8 cellular contexts compared by ENCODE assay signal in the genomic region with DNA sequence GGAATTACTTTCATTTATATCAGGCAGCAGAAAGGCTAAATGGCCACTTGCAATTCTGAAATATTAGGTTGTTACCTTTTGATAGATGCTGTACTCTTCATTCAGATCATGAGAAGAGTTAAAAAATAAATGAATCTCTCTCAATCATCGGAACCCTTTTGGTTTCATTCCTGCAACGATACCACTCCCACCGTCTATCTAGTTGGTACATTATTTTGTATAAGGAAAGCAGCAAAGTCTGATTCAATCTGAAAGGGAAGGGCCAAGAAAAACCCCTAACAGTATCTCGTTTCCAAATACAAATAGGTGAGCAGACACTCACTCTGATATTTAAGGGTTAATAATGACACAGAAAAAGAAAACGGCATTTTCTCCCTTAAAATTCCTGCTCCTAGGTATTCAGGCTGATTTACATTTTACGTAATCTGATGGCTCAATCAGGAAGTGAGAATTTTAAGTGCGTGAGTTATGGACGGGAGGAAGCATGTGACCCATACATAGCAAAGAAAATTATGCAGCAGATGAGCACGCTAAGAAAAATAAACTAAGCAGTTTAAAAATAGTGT.
DNase-seq lines count a peak whose midpoint lies in the region; ATAC-seq and TF ChIP-seq lines count a peak whose summit lies in the region.

No MANE protein-coding gene starts in this region.

- TF ChIP-seq CTCF in AG04449 (IDR thresholded peaks at IDR 0.05; ENCODE audit: insufficient read depth, low read length, missing control alignments) = no peak

- peak overlapping the region; percentile 21 for H3K4me3 ChIP-seq in AG04449 (ENCODE audit: low read depth, low read length)

- H3K36me3 Mint-ChIP-seq in activated T-helper 1 cell treated with anti-CD3 and anti-CD28 coated beads, Interleukin-12 subunit alpha, Interleukin-12 subunit beta, Interleukin-2, Interleukin-4 antibody, amounts not matched to agents 30 ng/mL and 10 ng/mL and 1 ng/mL, durations not matched to agents 14 hours and 24 hours and 36 hours (ENCODE audit: low read depth) = peaks cover 56% of the 10 kb centered on the region
- H3K36me3 Mint-ChIP-seq in stimulated activated memory B cell treated with anti-CD40 and anti-IgM and Interleukin-4, amounts not matched to agents 10 μg/mL and 1 μg/mL and 100 μg/mL, for 72 hours = peaks cover 42% of the 10 kb centered on the region

- DNase-seq in AG04449 (ENCODE audit: low read depth, low spot score) = peak; percentile 68
- DNase-seq in activated T-helper 1 cell treated with anti-CD3 and anti-CD28 coated beads, Interleukin-12 subunit alpha, Interleukin-12 subunit beta, Interleukin-2, Interleukin-4 antibody, amounts not matched to agents 30 ng/mL and 10 ng/mL and 1 ng/mL, durations not matched to agents 14 hours and 24 hours and 36 hours (ENCODE audit: low spot score) = no peak
- no peak for DNase-seq in left ventricle myocardium superior
- no peak for DNase-seq in NCI-H1105 treated with DMSO at 0.1 percent for 48 hours (lab: John Stamatoyannopoulos, UW)
- no peak for DNase-seq in midbrain (lab: John Stamatoyannopoulos, UW)

- no peaks in the 10 kb centered on the region for H3K27me3 Mint-ChIP-seq in activated T-helper 1 cell treated with anti-CD3 and anti-CD28 coated beads, Interleukin-12 subunit alpha, Interleukin-12 subunit beta, Interleukin-2, Interleukin-4 antibody, amounts not matched to agents 30 ng/mL and 10 ng/mL and 1 ng/mL, durations not matched to agents 14 hours and 24 hours and 36 hours (ENCODE audit: insufficient read depth)
- no peaks in the 10 kb centered on the region for H3K27me3 Mint-ChIP-seq in stimulated activated memory B cell treated with anti-CD40 and anti-IgM and Interleukin-4, amounts not matched to agents 10 μg/mL and 1 μg/mL and 100 μg/mL, for 72 hours

- intact Hi-C loops in activated T-helper 1 cell treated with anti-CD3 and anti-CD28 coated beads, Interleukin-12 subunit alpha, Interleukin-12 subunit beta, Interleukin-2, Interleukin-4 antibody, amounts not matched to agents 30 ng/mL and 10 ng/mL and 1 ng/mL, durations not matched to agents 14 hours and 24 hours and 36 hours (cut with micrococcal nuclease) = loop anchor here (1.0 to 10.0 kb wide), 6 partner anchors 17 to 66 kb away; no protein-coding TSS in a partner anchor
- intact Hi-C loops in left ventricle myocardium superior (cut with micrococcal nuclease) = no loop called here

- H3K27ac Mint-ChIP-seq in activated T-helper 1 cell treated with anti-CD3 and anti-CD28 coated beads, Interleukin-12 subunit alpha, Interleukin-12 subunit beta, Interleukin-2, Interleukin-4 antibody, amounts not matched to agents 30 ng/mL and 10 ng/mL and 1 ng/mL, durations not matched to agents 14 hours and 24 hours and 36 hours = peak overlapping the region; percentile 63
- H3K27ac Mint-ChIP-seq in stimulated activated memory B cell treated with anti-CD40 and anti-IgM and Interleukin-4, amounts not matched to agents 10 μg/mL and 1 μg/mL and 100 μg/mL, for 72 hours = peak overlapping the region; percentile 84

- POLR2A ChIA-PET in AG04449 (lab: Yijun Ruan, JAX) = interaction anchor here (1.6 kb wide), 1 partner anchor 40 kb away, joined by 6 read pairs; no protein-coding TSS in a partner anchor

- peak overlapping the region; percentile 65 for H3K4me3 Mint-ChIP-seq in activated T-helper 1 cell treated with anti-CD3 and anti-CD28 coated beads, Interleukin-12 subunit alpha, Interleukin-12 subunit beta, Interleukin-2, Interleukin-4 antibody, amounts not matched to agents 30 ng/mL and 10 ng/mL and 1 ng/mL, durations not matched to agents 14 hours and 24 hours and 36 hours
- peak overlapping the region; percentile 64 for H3K4me3 Mint-ChIP-seq in stimulated activated memory B cell treated with anti-CD40 and anti-IgM and Interleukin-4, amounts not matched to agents 10 μg/mL and 1 μg/mL and 100 μg/mL, for 72 hours

- CTCF ChIA-PET in AG04449 (lab: Yijun Ruan, JAX) = interaction anchor here (1.1 to 8.2 kb wide), 3 partner anchors 16 to 97 kb away, joined by 3 to 76 read pairs (median 6); no protein-coding TSS in a partner anchor

- H3K4me1 Mint-ChIP-seq in activated T-helper 1 cell treated with anti-CD3 and anti-CD28 coated beads, Interleukin-12 subunit alpha, Interleukin-12 subunit beta, Interleukin-2, Interleukin-4 antibody, amounts not matched to agents 30 ng/mL and 10 ng/mL and 1 ng/mL, durations not matched to agents 14 hours and 24 hours and 36 hours (ENCODE audit: low read depth) = peaks cover 99% of the 10 kb centered on the region
- peaks cover 90% of the 10 kb centered on the region for H3K4me1 Mint-ChIP-seq in stimulated activated memory B cell treated with anti-CD40 and anti-IgM and Interleukin-4, amounts not matched to agents 10 μg/mL and 1 μg/mL and 100 μg/mL, for 72 hours

- H3K9me3 Mint-ChIP-seq in activated T-helper 1 cell treated with anti-CD3 and anti-CD28 coated beads, Interleukin-12 subunit alpha, Interleukin-12 subunit beta, Interleukin-2, Interleukin-4 antibody, amounts not matched to agents 30 ng/mL and 10 ng/mL and 1 ng/mL, durations not matched to agents 14 hours and 24 hours and 36 hours = no peaks in the 10 kb centered on the region
- no peaks in the 10 kb centered on the region for H3K9me3 Mint-ChIP-seq in stimulated activated memory B cell treated with anti-CD40 and anti-IgM and Interleukin-4, amounts not matched to agents 10 μg/mL and 1 μg/mL and 100 μg/mL, for 72 hours

- ATAC-seq in HG03571 (IDR thresholded peaks at IDR 0.05; ENCODE audit: unreplicated experiment) (peak; percentile 43), left ventricle myocardium superior (peak; percentile 29), GM18873 (IDR thresholded peaks at IDR 0.05; ENCODE audit: low FRiP score, unreplicated experiment) (no peak)
- peak; percentile 77 for ATAC-seq in stimulated activated memory B cell treated with anti-CD40 and anti-IgM and Interleukin-4, amounts not matched to agents 10 μg/mL and 1 μg/mL and 100 μg/mL, for 72 hours
